17 cellular contexts compared by ENCODE assay signal in the genomic region with DNA sequence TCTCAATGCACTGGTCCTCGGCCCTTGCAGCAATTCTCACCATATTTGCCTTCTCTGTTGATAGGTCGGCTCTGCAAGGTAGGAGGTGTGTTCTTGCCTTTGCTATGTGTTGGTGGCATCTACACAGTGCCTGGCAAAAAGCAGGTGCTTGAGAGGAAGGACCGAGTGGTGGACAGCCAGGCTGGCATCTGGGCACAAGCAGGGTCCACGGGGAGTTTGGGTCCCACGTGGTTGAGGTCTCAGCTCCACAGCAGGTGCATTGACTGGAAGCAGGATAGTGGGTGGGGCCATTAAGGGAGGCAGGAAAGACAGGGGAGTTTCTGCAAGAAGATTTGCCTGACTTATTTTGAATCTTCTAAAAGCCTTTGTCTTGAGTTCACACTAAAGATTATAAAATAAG.
DNase-seq lines count a peak whose midpoint lies in the region; ATAC-seq, FAIRE-seq and TF ChIP-seq lines count a peak whose summit lies in the region.
"Had no signal": no experiment of that assay in that cellular context is flagged by ENCODE, and none has a peak within 500 bp of the region (broad histone marks: within the 10 kb centered on the region; RNA-seq: fewer than 3 reads in every experiment).

No MANE protein-coding gene starts in this region.

- no peak for TF ChIP-seq POLR2A in sigmoid colon (IDR thresholded peaks at IDR 0.05)

- H3K27me3 ChIP-seq in sigmoid colon, result peaks cover 0 to 6% (median 0%) of the 10 kb centered on the region in 3 donors

- no peak for FAIRE-seq in kidney (lab: Jason Lieb, UNC)
- FAIRE-seq: A549, GM12892 had no signal

- no peak overlapping the region for H3K4me3 Mint-ChIP-seq in natural killer cell treated with Interleukin-12 subunit alpha and Interleukin-12 subunit beta and Interleukin-15 and Interleukin-18, amount 100 ng/mL, for 72 hours
- no peak overlapping the region for H3K4me3 Mint-ChIP-seq in natural killer cell
- H3K4me3 Mint-ChIP-seq: CD14-positive monocyte; CD4-positive, alpha-beta memory T cell had no signal

- no peak overlapping the region for H3K27ac ChIP-seq in kidney (ENCODE audit: low read depth in 2 of 2, low read length in 2 of 2)
- H3K27ac ChIP-seq in sigmoid colon, result no peak overlapping the region
- H3K27ac ChIP-seq: 22Rv1, A549 had no signal

- H3K9me3 ChIP-seq in kidney (ENCODE audit: control insufficient read depth in 1 of 2, low read length in 2 of 2) (no peaks in the 10 kb centered on the region), sigmoid colon (no peaks in the 10 kb centered on the region)
- H3K9me3 ChIP-seq: A549, HAP-1 had no signal

- no peaks in the 10 kb centered on the region for H3K9me3 Mint-ChIP-seq in natural killer cell treated with Interleukin-12 subunit alpha and Interleukin-12 subunit beta and Interleukin-15 and Interleukin-18, amount 100 ng/mL, for 72 hours
- H3K9me3 Mint-ChIP-seq in natural killer cell, result no peaks in the 10 kb centered on the region
- H3K9me3 Mint-ChIP-seq: CD4-positive, alpha-beta memory T cell had no signal

- WGBS in sigmoid colon, 2 donors, result 61 to 80% methylated on average over 5 of the region's 5 CpGs

- H3K27me3 Mint-ChIP-seq in natural killer cell treated with Interleukin-12 subunit alpha and Interleukin-12 subunit beta and Interleukin-15 and Interleukin-18, amount 100 ng/mL, for 72 hours, result peaks cover 11 to 23% of the 10 kb centered on the region in 2 donors
- H3K27me3 Mint-ChIP-seq in natural killer cell (ENCODE audit: low read depth in 2 of 2), result peaks cover 5 to 24% of the 10 kb centered on the region in 2 donors

- TF ChIP-seq EP300 in sigmoid colon (IDR thresholded peaks at IDR 0.05), result no peak

- H3K4me1 Mint-ChIP-seq in natural killer cell treated with Interleukin-12 subunit alpha and Interleukin-12 subunit beta and Interleukin-15 and Interleukin-18, amount 100 ng/mL, for 72 hours (ENCODE audit: low read depth in 2 of 2), result no peaks in the 10 kb centered on the region
- H3K4me1 Mint-ChIP-seq in natural killer cell, result no peaks in the 10 kb centered on the region
- H3K4me1 Mint-ChIP-seq: CD14-positive monocyte; CD4-positive, alpha-beta memory T cell had no signal

- no peaks in the 10 kb centered on the region for H3K36me3 ChIP-seq in kidney (ENCODE audit: control insufficient read depth in 1 of 2, insufficient read depth in 2 of 2, low read length in 2 of 2)
- no peaks in the 10 kb centered on the region for H3K36me3 ChIP-seq in sigmoid colon
- H3K36me3 ChIP-seq: HAP-1 had no signal

- H3K9ac ChIP-seq in kidney (ENCODE audit: low read length in 2 of 2), result no peak overlapping the region

- H3K4me1 ChIP-seq in kidney (ENCODE audit: control insufficient read depth in 1 of 2, insufficient read depth in 1 of 2, low read depth in 1 of 2, low read length in 2 of 2) (no peaks in the 10 kb centered on the region), sigmoid colon (no peaks in the 10 kb centered on the region)
- H3K4me1 ChIP-seq: HAP-1 had no signal

- no peak overlapping the region for H3K27ac Mint-ChIP-seq in natural killer cell treated with Interleukin-12 subunit alpha and Interleukin-12 subunit beta and Interleukin-15 and Interleukin-18, amount 100 ng/mL, for 72 hours
- no peak overlapping the region for H3K27ac Mint-ChIP-seq in natural killer cell
- H3K27ac Mint-ChIP-seq: CD14-positive monocyte had no signal

- intact Hi-C loops in natural killer cell (cut with micrococcal nuclease), result no loop called here
- intact Hi-C loops in kidney (cut with DNase I), result no loop called here
- intact Hi-C loops in sigmoid colon (cut with DNase I), result no loop called here

- H3K36me3 Mint-ChIP-seq in natural killer cell treated with Interleukin-12 subunit alpha and Interleukin-12 subunit beta and Interleukin-15 and Interleukin-18, amount 100 ng/mL, for 72 hours, result no peaks in the 10 kb centered on the region
- H3K36me3 Mint-ChIP-seq in natural killer cell, result no peaks in the 10 kb centered on the region
- H3K36me3 Mint-ChIP-seq: CD14-positive monocyte; CD4-positive, alpha-beta memory T cell had no signal

- ATAC-seq in natural killer cell treated with Interleukin-12 subunit alpha and Interleukin-12 subunit beta and Interleukin-15 and Interleukin-18, amount 100 ng/mL, for 72 hours, result no peak
- ATAC-seq in natural killer cell, result no peak
- ATAC-seq: A549 had no signal

- TF ChIP-seq CTCF in natural killer cell (IDR thresholded peaks at IDR 0.05) (no peak), kidney (IDR thresholded peaks at IDR 0.05; ENCODE audit: borderline replicate concordance, extremely low read depth, insufficient read depth) (no peak), sigmoid colon (IDR thresholded peaks at IDR 0.05) (no peak)

- DNase-seq in natural killer cell treated with Interleukin-12 subunit alpha and Interleukin-12 subunit beta and Interleukin-15 and Interleukin-18, amount 100 ng/mL, for 72 hours (ENCODE audit: low spot score), result peak; percentile 18
- DNase-seq in natural killer cell (no peak), kidney (peak; percentile 35), sigmoid colon (peak; percentile 50), HPDE6-E6E7 (ENCODE audit: extremely low spot score) (no peak), germinal center (ENCODE audit: low spot score) (no peak), kidney tubule cell (ENCODE audit: low spot score) (no peak)
- DNase-seq: AML-193; CD4-positive, alpha-beta memory T cell; DMS153; DMS79; GDM1 had no signal

- H3K4me3 ChIP-seq in kidney (ENCODE audit: low read length in 2 of 2) (no peak overlapping the region), sigmoid colon (no peak overlapping the region)
- H3K4me3 ChIP-seq: A549, HAP-1 had no signal

Comparison
In these comparisons a context has a peak if more than half of its experiments do, and no peak if none do; other contexts are left out.
1. DNase-seq: peak in natural killer cell treated with Interleukin-12 subunit alpha and Interleukin-12 subunit beta and Interleukin-15 and Interleukin-18, amount 100 ng/mL, for 72 hours (single experiment), kidney (single experiment) and sigmoid colon (single experiment); none in natural killer cell (single experiment), HPDE6-E6E7 (single experiment), germinal center (single experiment) and kidney tubule cell (single experiment).